ENCODE assay signal across 1 cellular context in genomic region chr10:98460837-98461499, GRCh38.
TF ChIP-seq lines count a peak whose summit lies in the region.

No MANE protein-coding gene starts in this region.

TF ChIP-seq in GM23338, 12 proteins besides CTCF, POLR2A, EP300 and RAD21 (continued from another document):
- TF ChIP-seq ZNF462 (CRISPR knock-in tag; IDR thresholded peaks at IDR 0.05) (no peak), EZH2 (IDR thresholded peaks at IDR 0.05; ENCODE audit: low read depth, unreplicated experiment) (no peak), STAT1 (IDR thresholded peaks at IDR 0.05; ENCODE audit: unreplicated experiment) (no peak), ETS1 (IDR thresholded peaks at IDR 0.05) (no peak), POLR2AphosphoS5 (IDR thresholded peaks at IDR 0.05; ENCODE audit: low read depth) (no peak), ZNF331 (CRISPR knock-in tag; IDR thresholded peaks at IDR 0.05; ENCODE audit: low read depth) (no peak)
